ENCODE assay signal across 8 cellular contexts in genomic region chr6:42452171-42453026, GRCh38. TPM values are rescaled to one million over a fixed set of nuclear protein-coding genes. Genes with fewer than 3 reads are reported as not detected.
DNase-seq lines count a peak whose midpoint lies in the region; ATAC-seq and TF ChIP-seq lines count a peak whose summit lies in the region.

No MANE protein-coding gene starts in this region.

- H3K36me3 ChIP-seq in SK-N-SH (replicated peaks in 1 of 2; ENCODE audit: control insufficient read depth in 1 of 2, insufficient read depth in 2 of 2, low read length in 1 of 2), result no peaks in the 10 kb centered on the region
- H3K36me3 ChIP-seq in adrenal gland (replicated peaks in 1 of 2), result no peaks in the 10 kb centered on the region
- no peaks in the 10 kb centered on the region for H3K36me3 ChIP-seq in trophoblast cell (ENCODE audit: control insufficient read depth in 1 of 2, insufficient read depth in 2 of 2, low read length in 2 of 2)

- H2BK5ac ChIP-seq in trophoblast cell (ENCODE audit: low read depth, low read length, poor library complexity), result peak overlapping the region; percentile 94

- H3K4me3 ChIP-seq in SK-N-SH (ENCODE audit: low read depth in 2 of 2, low read length in 1 of 2) (peak overlapping the region; percentile 95 to 100), adrenal gland (peak overlapping the region; percentile 31 to 71 (median 64)), trophoblast cell (ENCODE audit: low read depth, low read length) (peak overlapping the region; percentile 88)

- H3K4me1 ChIP-seq in SK-N-SH (ENCODE audit: control insufficient read depth in 1 of 2, insufficient read depth in 2 of 2, low read depth in 1 of 2, low read length in 1 of 2) (peaks cover 8 to 17% of the 10 kb centered on the region in 2 experiments; a peak in 3 of 4 replicates), adrenal gland (replicated peaks in 1 of 2) (peaks cover 21 to 33% of the 10 kb centered on the region in 2 donors), trophoblast cell (ENCODE audit: control insufficient read depth in 1 of 2, insufficient read depth in 2 of 2, low read length in 2 of 2) (peaks cover 9 to 21% of the 10 kb centered on the region in 2 experiments)

- H3K79me2 ChIP-seq in SK-N-SH (ENCODE audit: insufficient read depth) (peaks cover 43% of the 10 kb centered on the region), trophoblast cell (ENCODE audit: control insufficient read depth, insufficient read depth, low read length, poor library complexity) (peaks cover 5% of the 10 kb centered on the region)

- H3K23ac ChIP-seq in trophoblast cell (ENCODE audit: low read length), result peak overlapping the region; percentile 7

- H3K27ac ChIP-seq in SK-N-SH (ENCODE audit: low read depth in 2 of 2, low read length in 1 of 2), result peak overlapping the region; percentile 90 to 96
- H3K27ac ChIP-seq in adrenal gland, result peak overlapping the region; percentile 68 to 92 (median 83)
- peak overlapping the region; percentile 89 for H3K27ac ChIP-seq in trophoblast cell (ENCODE audit: low read depth, low read length)

- peaks cover 17% of the 10 kb centered on the region for H3F3A ChIP-seq in SK-N-SH (replicated peaks; ENCODE audit: insufficient read depth)

- TF ChIP-seq POLR2A in adrenal gland (IDR thresholded peaks at IDR 0.05), result peak; percentile 43 to 80

- H3K27me3 ChIP-seq in SK-N-SH (ENCODE audit: insufficient read depth) (no peaks in the 10 kb centered on the region), adrenal gland (no peaks in the 10 kb centered on the region), trophoblast cell (ENCODE audit: insufficient read depth, low read length) (no peaks in the 10 kb centered on the region)

- POLR2A ChIA-PET in SK-N-SH (lab: Yijun Ruan, JAX), result interaction anchor here (0.5 to 2.6 kb wide), 8 partner anchors 95 to 718 kb away, joined by 3 to 11 read pairs (median 5); partner anchors contain the start of gene UBR2

- H3K14ac ChIP-seq in trophoblast cell (ENCODE audit: low read length), result peak overlapping the region; percentile 100

- peaks cover 17% of the 10 kb centered on the region for H3K79me1 ChIP-seq in trophoblast cell (ENCODE audit: low read length)

- H3K9ac ChIP-seq in SK-N-SH, result peak overlapping the region; percentile 96
- H3K9ac ChIP-seq in trophoblast cell (ENCODE audit: low read length), result peak overlapping the region; percentile 75

- H2AK5ac ChIP-seq in trophoblast cell (ENCODE audit: low read length), result peak overlapping the region; percentile 85

- no peaks in the 10 kb centered on the region for H3K9me2 ChIP-seq in SK-N-SH

- peak overlapping the region; percentile 96 for H2BK120ac ChIP-seq in trophoblast cell (ENCODE audit: insufficient read depth, low read length, poor library complexity)

- peak overlapping the region; percentile 67 for H2BK12ac ChIP-seq in trophoblast cell (ENCODE audit: low read length)

- ATAC-seq in GM21529 (IDR thresholded peaks at IDR 0.05; ENCODE audit: unreplicated experiment) (peak; percentile 41), GM18907 (IDR thresholded peaks at IDR 0.05; ENCODE audit: unreplicated experiment) (no peak)

- H3K18ac ChIP-seq in trophoblast cell (ENCODE audit: low read length), result peak overlapping the region; percentile 96

- no peak for TF ChIP-seq RAD21 in SK-N-SH (IDR thresholded peaks at IDR 0.05; ENCODE audit: low read length)

- H4K91ac ChIP-seq in trophoblast cell (ENCODE audit: low read depth, low read length), result peak overlapping the region; percentile 95

- H3K9me3 ChIP-seq in SK-N-SH, result no peaks in the 10 kb centered on the region
- H3K9me3 ChIP-seq in adrenal gland (replicated peaks in 1 of 3), result no peaks in the 10 kb centered on the region
- H3K9me3 ChIP-seq in trophoblast cell (ENCODE audit: insufficient read depth, low read depth, low read length), result peaks cover 4% of the 10 kb centered on the region

- WGBS in SK-N-SH (ENCODE audit: low lambda C conversion rate), result 5% methylated on average over 12 of the region's 78 CpGs
- WGBS in adrenal gland, 4 donors, result 0 to 2% (median 1%) methylated on average over 2 to 76 of the region's 78 CpGs
- no CpG with 5 or more reads among the region's 78 CpGs for WGBS in trophoblast cell (ENCODE audit: extremely low coverage, insufficient coverage, insufficient read length)

- H3K4ac ChIP-seq in trophoblast cell (ENCODE audit: low read depth, low read length), result peak overlapping the region; percentile 94

- H2AFZ ChIP-seq in SK-N-SH (ENCODE audit: low read depth) (peak overlapping the region; percentile 98), trophoblast cell (ENCODE audit: insufficient read depth, low read length, poor library complexity) (peak overlapping the region; percentile 94)

- intact Hi-C loops in adrenal gland (cut with DNase I), result no loop called here
- intact Hi-C loops in cardiac septum (cut with DNase I), result loop anchor here (5.0 kb wide), 1 partner anchor 190 kb away; no protein-coding TSS in a partner anchor

- H4K20me1 ChIP-seq in SK-N-SH (ENCODE audit: insufficient read depth), result peaks cover 9% of the 10 kb centered on the region; the same call in 1 of the 2 replicates

- CTCF ChIA-PET in SK-N-SH (lab: Yijun Ruan, JAX), result interaction anchor here (0.6 to 4.3 kb wide), 7 partner anchors 12 to 288 kb away, joined by 3 to 31 read pairs (median 4); no protein-coding TSS in a partner anchor

- DNase-seq in DMS 273 treated with DMSO at 0.1 percent for 48 hours (lab: John Stamatoyannopoulos, UW), result peak; percentile 70
- DNase-seq in LoVo (ENCODE audit: low spot score), result peak; percentile 41
- DNase-seq in SK-N-SH, result peak; percentile 88
- peak; percentile 73 to 82 (median 81) for DNase-seq in adrenal gland
- peak; percentile 90 for DNase-seq in cardiac septum (ENCODE audit: low spot score)
- peak in 1 of 2 donors; percentile 47 for DNase-seq in trophoblast cell

- peak overlapping the region; percentile 96 for H4K8ac ChIP-seq in trophoblast cell (ENCODE audit: low read depth, low read length)

- H3K4me2 ChIP-seq in SK-N-SH, result peak overlapping the region; percentile 99
- peak overlapping the region; percentile 99 for H3K4me2 ChIP-seq in trophoblast cell (ENCODE audit: low read length)

- TF ChIP-seq EP300 in SK-N-SH (IDR thresholded peaks at IDR 0.05; ENCODE audit: borderline replicate concordance in 1 of 2, low read depth in 1 of 2, low read length in 1 of 2), result no peak

- no peak for TF ChIP-seq CTCF in SK-N-SH (IDR thresholded peaks at IDR 0.05)
- no peak for TF ChIP-seq CTCF in adrenal gland (IDR thresholded peaks at IDR 0.05)

- H4K12ac ChIP-seq in trophoblast cell (ENCODE audit: low read depth, low read length), result peak overlapping the region; percentile 98

TF ChIP-seq in SK-N-SH, 30 proteins besides CTCF, POLR2A, EP300 and RAD21:
- peak; percentile 87 for TF ChIP-seq CHD2 (IDR thresholded peaks at IDR 0.05; ENCODE audit: low read length, partially characterized antibody)
- TF ChIP-seq TAF1 (IDR thresholded peaks at IDR 0.05; ENCODE audit: borderline replicate concordance, low read depth, low read length), result peak; percentile 69; the same call in 1 of the 2 replicates
- TF ChIP-seq GATA2 (CRISPR knock-in tag; IDR thresholded peaks at IDR 0.05), result no peak
- TF ChIP-seq GABPA (IDR thresholded peaks at IDR 0.05; ENCODE audit: low read depth), result 0 out of 2 replicates have a peak, but pooled peaks have one; percentile 11
- TF ChIP-seq POLR2AphosphoS5 (IDR thresholded peaks at IDR 0.05; ENCODE audit: low read depth, low read length), result peak; percentile 61; the same call in 1 of the 2 replicates
- peak; percentile 55 for TF ChIP-seq MAX (IDR thresholded peaks at IDR 0.05; ENCODE audit: low read depth)
- TF ChIP-seq MXI1 (IDR thresholded peaks at IDR 0.05; ENCODE audit: low read depth, low read length), result peak; percentile 15; the same call in 1 of the 2 replicates
- TF ChIP-seq NFIC (IDR thresholded peaks at IDR 0.05; ENCODE audit: borderline replicate concordance), result no peak
- no peak for TF ChIP-seq IRF3 (IDR thresholded peaks at IDR 0.05; ENCODE audit: low read depth, low read length)
- no peak for TF ChIP-seq RFX5 (IDR thresholded peaks at IDR 0.05; ENCODE audit: low read length)
- TF ChIP-seq SMC3 (IDR thresholded peaks at IDR 0.05; ENCODE audit: low read depth, low read length), result peak; percentile 13; the same call in 1 of the 2 replicates
- TF ChIP-seq TCF12 (IDR thresholded peaks at IDR 0.05), result no peak
- TF ChIP-seq SIN3A (IDR thresholded peaks at IDR 0.05; ENCODE audit: borderline replicate concordance, low read depth, low read length), result peak; percentile 1; the same call in 1 of the 2 replicates
- peak; percentile 32; the same call in 1 of the 2 replicates for TF ChIP-seq ELF1 (IDR thresholded peaks at IDR 0.05)

RNA-seq across cellular contexts. Expression of gene TRERF1, which starts 0.7 kb away (rescaled TPM):
- polyA plus RNA-seq in SK-N-SH (2012; rRNA removed), result 3.2 and 3.6 TPM in 2 replicates
- polyA plus RNA-seq in SK-N-SH (2012; cell fraction: cytosol; rRNA removed), result 2.3 and 2.9 TPM in 2 replicates
- polyA plus RNA-seq in SK-N-SH (2012; cell fraction: nucleus; rRNA removed), result 9.6 and 12.0 TPM in 2 replicates
- total RNA-seq in adrenal gland, result 10 to 100 TPM in 4 of 8 donors, 1 to 10 TPM in 4; 5.0 to 16.6 (median 10.1) TPM
- 10 to 100 TPM in 1 of 3 donors, 1 to 10 TPM in 2; 4.7 to 12.5 (median 7.5) TPM for polyA plus RNA-seq in adrenal gland
- 0.86 TPM for total RNA-seq in cardiac septum
- polyA plus RNA-seq in trophoblast cell (2013), result 2.3 and 2.4 TPM in 2 replicates
